ENCODE assay signal across 8 cellular contexts in genomic region chr10:127196227-127196954, GRCh38. TPM values are rescaled to one million over a fixed set of nuclear protein-coding genes. Genes with fewer than 3 reads are reported as not detected.
A peak's percentile ranks its signal among the peaks of the same experiment; 100 is the strongest.
DNase-seq lines count a peak whose midpoint lies in the region; ATAC-seq and TF ChIP-seq lines count a peak whose summit lies in the region.

Gene INSYN2A (minus strand): TSS chr10:127196591. CDS start chr10:127176395, 20,196 bp downstream.

- peak within 1 kb of the TSS; percentile 18 to 48 (median 32) for H3K4me3 ChIP-seq in tibial nerve

- no peak for TF ChIP-seq EP300 in tibial nerve (IDR thresholded peaks at IDR 0.05)

- no peaks in the 10 kb centered on the region for H3K36me3 ChIP-seq in tibial nerve

- no peak for TF ChIP-seq CTCF in tibial nerve (IDR thresholded peaks at IDR 0.05)

- peaks cover 0 to 20% (median 10%) of the 10 kb centered on the region in 4 donors for H3K4me1 ChIP-seq in tibial nerve

- H3K27ac ChIP-seq in caudate nucleus (ENCODE audit: low read depth, low read length) (peak within 1 kb of the TSS; percentile 54), tibial nerve (no peak within 1 kb of the TSS)

- peaks cover 0 to 6% of the 10 kb centered on the region in 2 donors for H3K27me3 ChIP-seq in tibial nerve

- WGBS in tibial nerve, 2 donors: 3% methylated on average over 16 to 47 of the region's 89 CpGs

- no peak for TF ChIP-seq POLR2A in tibial nerve (IDR thresholded peaks at IDR 0.05)

- ATAC-seq in left colon (peak; percentile 72), GM21390 (IDR thresholded peaks at IDR 0.05; ENCODE audit: unreplicated experiment) (no peak)

- DNase-seq in NCI-H82 (lab: John Stamatoyannopoulos, UW): peak; percentile 76
- DNase-seq in NCI-H82 treated with DMSO at 0.1 percent for 48 hours (lab: John Stamatoyannopoulos, UW; ENCODE audit: unreplicated experiment): no peak
- peak in 47 of 61 donors; percentile 18 to 83 (median 57) for DNase-seq in caudate nucleus (lab: John Stamatoyannopoulos, UW)
- peak in 1 of 2 donors; percentile 38 for DNase-seq in left colon
- DNase-seq in tibial nerve (ENCODE audit: low spot score in 2 of 2): peak in 1 of 2 donors; percentile 14
- DNase-seq in epidermal melanocyte (ENCODE audit: insufficient read length, low spot score): no peak
- DNase-seq in OCI-M1 (lab: John Stamatoyannopoulos, UW): no peak

- H3K9me3 ChIP-seq in tibial nerve: no peaks in the 10 kb centered on the region

- intact Hi-C loops in left colon (cut with DNase I, micrococcal nuclease): no loop called here

RNA-seq across cellular contexts. Expression of gene INSYN2A, which starts in this region (rescaled TPM):
- total RNA-seq in left colon (under 1 TPM; 0.08 to 0.15 TPM), tibial nerve (under 1 TPM in 3 of 4 donors, not detected in 1; 0.21 to 0.98 (median 0.30) TPM)

Comparison
In these comparisons a context has a peak if more than half of its experiments do, and no peak if none do; other contexts are left out.
1. DNase-seq: peak in NCI-H82 (single experiment) and caudate nucleus (47 of 61); none in NCI-H82 treated with DMSO at 0.1 percent for 48 hours (single experiment), epidermal melanocyte (single experiment) and OCI-M1 (single experiment).
2. Peak in ATAC-seq in left colon; RNA of the gene not detected or under 1 TPM.